In genomic region chr6:34887753-34888440, GRCh38 we compare ENCODE assay signal across 1 cellular context.
A peak's percentile ranks its signal among the peaks of the same experiment; 100 is the strongest.
TF ChIP-seq lines count a peak whose summit lies in the region.

Gene TAF11, minus strand, starts transcription at chr6:34888042. Its CDS starts 85 bp downstream, at chr6:34887957.

TF ChIP-seq in K562, 482 proteins besides CTCF, POLR2A, EP300 and RAD21 (continued from another document and continues in another):
- peak; percentile 80 to 90 for TF ChIP-seq MNT (conservative IDR thresholded peaks at IDR 0.05)
- TF ChIP-seq SNAPC5 (CRISPR knock-in tag; IDR thresholded peaks at IDR 0.05): no peak
- TF ChIP-seq MTA2 (IDR thresholded peaks at IDR 0.05; ENCODE audit: low read depth): no peak
- TF ChIP-seq PHF8 (IDR thresholded peaks at IDR 0.05; ENCODE audit: borderline replicate concordance, low read length): peak; percentile 97
- no peak for TF ChIP-seq PRDM10 (IDR thresholded peaks at IDR 0.05; ENCODE audit: partially characterized antibody)
- TF ChIP-seq ZNF184 (CRISPR knock-in tag; IDR thresholded peaks at IDR 0.05): no peak
- no peak for TF ChIP-seq TCFL5 (CRISPR knock-in tag; conservative IDR thresholded peaks at IDR 0.05)
- TF ChIP-seq ATF7 (IDR thresholded peaks at IDR 0.05): peak; percentile 98
- no peak for TF ChIP-seq RBM25 (IDR thresholded peaks at IDR 0.05; ENCODE audit: low read depth, low read length, severe bottlenecking)
- peak in 1 of 2 experiments; percentile 6; a peak in 1 of 4 replicates for TF ChIP-seq ZMIZ1 (IDR thresholded peaks at IDR 0.05; ENCODE audit: low read depth in 2 of 2, low read length in 2 of 2)
- no peak for TF ChIP-seq NR4A1 (CRISPR knock-in tag; IDR thresholded peaks at IDR 0.05)
- 0 out of 2 replicates have a peak, but pooled peaks have one; percentile 45 for TF ChIP-seq NR4A1 (tag; IDR thresholded peaks at IDR 0.05)
- TF ChIP-seq DDX20 (tag; IDR thresholded peaks at IDR 0.05; ENCODE audit: low read depth): no peak
- TF ChIP-seq ZNF717 (CRISPR knock-in tag; IDR thresholded peaks at IDR 0.05): no peak
- no peak for TF ChIP-seq ATF6 (CRISPR knock-in tag; IDR thresholded peaks at IDR 0.05)
- no peak for TF ChIP-seq SRSF9 (IDR thresholded peaks at IDR 0.05; ENCODE audit: borderline replicate concordance, low read depth, low read length)
- TF ChIP-seq ZNF124 (CRISPR knock-in tag; IDR thresholded peaks at IDR 0.05): no peak
- peak; percentile 97 for TF ChIP-seq ZBTB12 (CRISPR knock-in tag; IDR thresholded peaks at IDR 0.05)
- peak in 1 of 2 experiments; percentile 87; a peak in 2 of 4 replicates for TF ChIP-seq RCOR1 (IDR thresholded peaks at IDR 0.05; ENCODE audit: borderline replicate concordance in 1 of 2, low read depth in 2 of 2, low read length in 2 of 2)
- 0 out of 2 replicates have a peak, but pooled peaks have one; percentile 13 for TF ChIP-seq E2F1 (CRISPR knock-in tag; IDR thresholded peaks at IDR 0.05)
- TF ChIP-seq CREB5 (CRISPR knock-in tag; IDR thresholded peaks at IDR 0.05): no peak
- no peak for TF ChIP-seq ZNF274 (IDR thresholded peaks at IDR 0.05; ENCODE audit: borderline replicate concordance, low read depth, low read length)
- peak; percentile 90 for TF ChIP-seq GABPB1 (CRISPR knock-in tag; IDR thresholded peaks at IDR 0.05)
- peak; percentile 76 for TF ChIP-seq MAX (CRISPR knock-in tag; IDR thresholded peaks at IDR 0.05)
- 0 out of 2 replicates have a peak, but pooled peaks have one; percentile 75 for TF ChIP-seq ZNF584 (CRISPR knock-in tag; IDR thresholded peaks at IDR 0.05; ENCODE audit: low read depth)
- TF ChIP-seq MTA3 (IDR thresholded peaks at IDR 0.05; ENCODE audit: borderline replicate concordance): peak; percentile 97
- no peak for TF ChIP-seq CREB3 (tag; conservative IDR thresholded peaks at IDR 0.05; ENCODE audit: low read depth)
- peak; percentile 98 for TF ChIP-seq CREB1 (IDR thresholded peaks at IDR 0.05)
- peak; percentile 99 for TF ChIP-seq CREB1 (CRISPR knock-in tag; IDR thresholded peaks at IDR 0.05)
- TF ChIP-seq NBN (IDR thresholded peaks at IDR 0.05; ENCODE audit: low read depth): peak; percentile 94
- peak; percentile 49; the same call in 1 of the 2 replicates for TF ChIP-seq CEBPG (CRISPR knock-in tag; IDR thresholded peaks at IDR 0.05)
- TF ChIP-seq CEBPG (tag; conservative IDR thresholded peaks at IDR 0.05 in 1 of 2, IDR thresholded peaks at IDR 0.05 in 1 of 2): 0 out of 4 replicates have a peak, but pooled peaks of 1 of the 2 experiments have one; percentile 33
- no peak; the same call in 1 of the 2 replicates for TF ChIP-seq ZNF609 (CRISPR knock-in tag; IDR thresholded peaks at IDR 0.05; ENCODE audit: borderline replicate concordance)
